ENCODE assay signal across 1 cellular context in the genomic region with DNA sequence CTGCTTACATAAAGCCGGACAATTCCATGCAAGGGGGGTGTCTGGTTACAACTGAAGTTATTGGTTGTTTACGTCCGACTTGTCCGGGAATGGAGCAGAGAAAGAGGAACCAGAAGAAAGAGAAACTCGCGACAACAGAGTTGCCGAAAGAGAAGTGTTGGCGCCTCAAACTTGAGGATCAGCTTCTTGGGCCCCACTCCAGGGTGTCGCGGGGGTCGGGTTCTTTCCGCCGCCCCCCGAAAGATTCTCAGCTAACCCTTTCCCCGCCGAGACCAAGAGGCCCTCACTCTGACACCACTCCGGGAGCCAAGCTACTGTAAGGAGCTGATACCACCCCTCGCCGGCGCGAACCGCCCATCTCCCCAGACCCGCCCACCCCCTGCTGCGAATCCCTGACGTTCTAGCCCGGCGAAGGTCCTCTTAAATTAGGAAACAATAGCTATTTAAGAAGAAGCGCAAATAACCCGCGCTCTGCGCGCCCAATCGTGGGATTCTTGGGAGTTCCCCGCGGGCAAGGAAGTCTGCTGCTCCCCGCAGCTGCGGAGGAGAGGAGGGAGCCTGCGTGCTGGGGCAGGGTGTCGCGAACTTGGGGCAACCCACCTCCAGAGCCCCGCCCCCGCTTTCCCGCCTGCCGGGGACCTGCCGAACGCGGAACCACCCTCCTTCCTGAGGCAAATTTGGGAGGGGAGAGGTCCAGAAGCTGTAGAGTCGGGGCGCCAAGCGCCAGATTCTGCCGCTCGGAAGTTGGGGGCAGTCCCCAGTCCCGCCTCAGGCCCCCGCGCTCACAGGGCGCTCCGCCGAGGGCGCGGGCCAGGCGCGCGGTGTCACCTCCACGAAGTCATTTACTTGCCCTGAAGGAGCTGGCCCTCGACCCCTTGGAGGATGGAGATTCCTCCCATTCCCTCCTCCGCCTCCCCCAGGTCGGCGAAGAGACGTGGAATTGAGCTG.
A peak's percentile ranks its signal among the peaks of the same experiment; 100 is the strongest.
TF ChIP-seq lines count a peak whose summit lies in the region.

No MANE protein-coding gene starts in this region.

TF ChIP-seq in K562, 482 proteins besides CTCF, POLR2A, EP300 and RAD21 (continued from another document and continues in another):
- no peak for TF ChIP-seq HNRNPK (IDR thresholded peaks at IDR 0.05; ENCODE audit: low read depth, low read length, poor library complexity, severe bottlenecking)
- peak; percentile 85 for TF ChIP-seq LCOR (CRISPR knock-in tag; IDR thresholded peaks at IDR 0.05)
- no peak; the same call in 1 of the 2 replicates for TF ChIP-seq SMARCE1 (IDR thresholded peaks at IDR 0.05)
- no peak for TF ChIP-seq PRPF4 (IDR thresholded peaks at IDR 0.05; ENCODE audit: insufficient read depth, low read depth, low read length, poor library complexity, severe bottlenecking)
- TF ChIP-seq, protein P1, sequence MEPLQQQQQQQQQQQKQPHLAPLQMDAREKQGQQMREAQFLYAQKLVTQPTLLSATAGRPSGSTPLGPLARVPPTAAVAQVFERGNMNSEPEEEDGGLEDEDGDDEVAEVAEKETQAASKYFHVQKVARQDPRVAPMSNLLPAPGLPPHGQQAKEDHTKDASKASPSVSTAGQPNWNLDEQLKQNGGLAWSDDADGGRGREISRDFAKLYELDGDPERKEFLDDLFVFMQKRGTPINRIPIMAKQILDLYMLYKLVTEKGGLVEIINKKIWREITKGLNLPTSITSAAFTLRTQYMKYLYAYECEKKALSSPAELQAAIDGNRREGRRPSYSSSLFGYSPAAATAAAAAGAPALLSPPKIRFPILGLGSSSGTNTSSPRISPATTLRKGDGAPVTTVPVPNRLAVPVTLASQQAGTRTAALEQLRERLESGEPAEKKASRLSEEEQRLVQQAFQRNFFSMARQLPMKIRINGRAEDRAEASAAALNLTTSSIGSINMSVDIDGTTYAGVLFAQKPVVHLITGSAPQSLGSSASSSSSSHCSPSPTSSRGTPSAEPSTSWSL (CRISPR knock-in tag; IDR thresholded peaks at IDR 0.05; ENCODE audit: borderline replicate concordance), result no peak
- peak; percentile 34; the same call in 1 of the 2 replicates for TF ChIP-seq FOXM1 (IDR thresholded peaks at IDR 0.05; ENCODE audit: low read depth)
- TF ChIP-seq FOXM1 (CRISPR knock-in tag; IDR thresholded peaks at IDR 0.05; ENCODE audit: low read depth), result no peak; the same call in 1 of the 2 replicates
- TF ChIP-seq HNRNPUL1 (IDR thresholded peaks at IDR 0.05; ENCODE audit: low read length), result no peak
- TF ChIP-seq ZNF174 (CRISPR knock-in tag; IDR thresholded peaks at IDR 0.05), result no peak
- TF ChIP-seq FIP1L1 (IDR thresholded peaks at IDR 0.05; ENCODE audit: low read depth, low read length, poor library complexity, severe bottlenecking), result peak; percentile 24
- no peak for TF ChIP-seq CHD1 (IDR thresholded peaks at IDR 0.05; ENCODE audit: low read length)
- TF ChIP-seq, protein P2, sequence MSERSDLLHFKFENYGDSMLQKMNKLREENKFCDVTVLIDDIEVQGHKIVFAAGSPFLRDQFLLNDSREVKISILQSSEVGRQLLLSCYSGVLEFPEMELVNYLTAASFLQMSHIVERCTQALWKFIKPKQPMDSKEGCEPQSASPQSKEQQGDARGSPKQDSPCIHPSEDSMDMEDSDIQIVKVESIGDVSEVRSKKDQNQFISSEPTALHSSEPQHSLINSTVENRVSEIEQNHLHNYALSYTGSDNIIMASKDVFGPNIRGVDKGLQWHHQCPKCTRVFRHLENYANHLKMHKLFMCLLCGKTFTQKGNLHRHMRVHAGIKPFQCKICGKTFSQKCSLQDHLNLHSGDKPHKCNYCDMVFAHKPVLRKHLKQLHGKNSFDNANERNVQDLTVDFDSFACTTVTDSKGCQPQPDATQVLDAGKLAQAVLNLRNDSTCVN (CRISPR knock-in tag; IDR thresholded peaks at IDR 0.05), result no peak
- TF ChIP-seq SETDB1 (IDR thresholded peaks at IDR 0.05; ENCODE audit: low read length), result no peak
- TF ChIP-seq TFAM (CRISPR knock-in tag; conservative IDR thresholded peaks at IDR 0.05), result no peak
- no peak for TF ChIP-seq ZNF830 (CRISPR knock-in tag; IDR thresholded peaks at IDR 0.05)
- TF ChIP-seq PHF20 (IDR thresholded peaks at IDR 0.05; ENCODE audit: partially characterized antibody), result peak; percentile 41
- TF ChIP-seq SOX6 (IDR thresholded peaks at IDR 0.05), result 0 out of 2 replicates have a peak, but pooled peaks have one; percentile 8
- TF ChIP-seq KAT8 (IDR thresholded peaks at IDR 0.05; ENCODE audit: low read depth), result no peak
- no peak for TF ChIP-seq MIER1 (IDR thresholded peaks at IDR 0.05; ENCODE audit: low read depth)
- TF ChIP-seq HDAC3 (IDR thresholded peaks at IDR 0.05; ENCODE audit: borderline replicate concordance, partially characterized antibody), result no peak
- TF ChIP-seq MCM3 (IDR thresholded peaks at IDR 0.05), result no peak
- no peak for TF ChIP-seq ZNF778 (CRISPR knock-in tag; IDR thresholded peaks at IDR 0.05)
- TF ChIP-seq ZNF197 (CRISPR knock-in tag; IDR thresholded peaks at IDR 0.05; ENCODE audit: low read depth), result no peak
- TF ChIP-seq, protein P3, sequence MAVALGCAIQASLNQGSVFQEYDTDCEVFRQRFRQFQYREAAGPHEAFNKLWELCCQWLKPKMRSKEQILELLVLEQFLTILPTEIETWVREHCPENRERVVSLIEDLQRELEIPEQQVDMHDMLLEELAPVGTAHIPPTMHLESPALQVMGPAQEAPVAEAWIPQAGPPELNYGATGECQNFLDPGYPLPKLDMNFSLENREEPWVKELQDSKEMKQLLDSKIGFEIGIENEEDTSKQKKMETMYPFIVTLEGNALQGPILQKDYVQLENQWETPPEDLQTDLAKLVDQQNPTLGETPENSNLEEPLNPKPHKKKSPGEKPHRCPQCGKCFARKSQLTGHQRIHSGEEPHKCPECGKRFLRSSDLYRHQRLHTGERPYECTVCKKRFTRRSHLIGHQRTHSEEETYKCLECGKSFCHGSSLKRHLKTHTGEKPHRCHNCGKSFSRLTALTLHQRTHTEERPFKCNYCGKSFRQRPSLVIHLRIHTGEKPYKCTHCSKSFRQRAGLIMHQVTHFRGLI (CRISPR knock-in tag; IDR thresholded peaks at IDR 0.05), result no peak
- TF ChIP-seq, protein P4, sequence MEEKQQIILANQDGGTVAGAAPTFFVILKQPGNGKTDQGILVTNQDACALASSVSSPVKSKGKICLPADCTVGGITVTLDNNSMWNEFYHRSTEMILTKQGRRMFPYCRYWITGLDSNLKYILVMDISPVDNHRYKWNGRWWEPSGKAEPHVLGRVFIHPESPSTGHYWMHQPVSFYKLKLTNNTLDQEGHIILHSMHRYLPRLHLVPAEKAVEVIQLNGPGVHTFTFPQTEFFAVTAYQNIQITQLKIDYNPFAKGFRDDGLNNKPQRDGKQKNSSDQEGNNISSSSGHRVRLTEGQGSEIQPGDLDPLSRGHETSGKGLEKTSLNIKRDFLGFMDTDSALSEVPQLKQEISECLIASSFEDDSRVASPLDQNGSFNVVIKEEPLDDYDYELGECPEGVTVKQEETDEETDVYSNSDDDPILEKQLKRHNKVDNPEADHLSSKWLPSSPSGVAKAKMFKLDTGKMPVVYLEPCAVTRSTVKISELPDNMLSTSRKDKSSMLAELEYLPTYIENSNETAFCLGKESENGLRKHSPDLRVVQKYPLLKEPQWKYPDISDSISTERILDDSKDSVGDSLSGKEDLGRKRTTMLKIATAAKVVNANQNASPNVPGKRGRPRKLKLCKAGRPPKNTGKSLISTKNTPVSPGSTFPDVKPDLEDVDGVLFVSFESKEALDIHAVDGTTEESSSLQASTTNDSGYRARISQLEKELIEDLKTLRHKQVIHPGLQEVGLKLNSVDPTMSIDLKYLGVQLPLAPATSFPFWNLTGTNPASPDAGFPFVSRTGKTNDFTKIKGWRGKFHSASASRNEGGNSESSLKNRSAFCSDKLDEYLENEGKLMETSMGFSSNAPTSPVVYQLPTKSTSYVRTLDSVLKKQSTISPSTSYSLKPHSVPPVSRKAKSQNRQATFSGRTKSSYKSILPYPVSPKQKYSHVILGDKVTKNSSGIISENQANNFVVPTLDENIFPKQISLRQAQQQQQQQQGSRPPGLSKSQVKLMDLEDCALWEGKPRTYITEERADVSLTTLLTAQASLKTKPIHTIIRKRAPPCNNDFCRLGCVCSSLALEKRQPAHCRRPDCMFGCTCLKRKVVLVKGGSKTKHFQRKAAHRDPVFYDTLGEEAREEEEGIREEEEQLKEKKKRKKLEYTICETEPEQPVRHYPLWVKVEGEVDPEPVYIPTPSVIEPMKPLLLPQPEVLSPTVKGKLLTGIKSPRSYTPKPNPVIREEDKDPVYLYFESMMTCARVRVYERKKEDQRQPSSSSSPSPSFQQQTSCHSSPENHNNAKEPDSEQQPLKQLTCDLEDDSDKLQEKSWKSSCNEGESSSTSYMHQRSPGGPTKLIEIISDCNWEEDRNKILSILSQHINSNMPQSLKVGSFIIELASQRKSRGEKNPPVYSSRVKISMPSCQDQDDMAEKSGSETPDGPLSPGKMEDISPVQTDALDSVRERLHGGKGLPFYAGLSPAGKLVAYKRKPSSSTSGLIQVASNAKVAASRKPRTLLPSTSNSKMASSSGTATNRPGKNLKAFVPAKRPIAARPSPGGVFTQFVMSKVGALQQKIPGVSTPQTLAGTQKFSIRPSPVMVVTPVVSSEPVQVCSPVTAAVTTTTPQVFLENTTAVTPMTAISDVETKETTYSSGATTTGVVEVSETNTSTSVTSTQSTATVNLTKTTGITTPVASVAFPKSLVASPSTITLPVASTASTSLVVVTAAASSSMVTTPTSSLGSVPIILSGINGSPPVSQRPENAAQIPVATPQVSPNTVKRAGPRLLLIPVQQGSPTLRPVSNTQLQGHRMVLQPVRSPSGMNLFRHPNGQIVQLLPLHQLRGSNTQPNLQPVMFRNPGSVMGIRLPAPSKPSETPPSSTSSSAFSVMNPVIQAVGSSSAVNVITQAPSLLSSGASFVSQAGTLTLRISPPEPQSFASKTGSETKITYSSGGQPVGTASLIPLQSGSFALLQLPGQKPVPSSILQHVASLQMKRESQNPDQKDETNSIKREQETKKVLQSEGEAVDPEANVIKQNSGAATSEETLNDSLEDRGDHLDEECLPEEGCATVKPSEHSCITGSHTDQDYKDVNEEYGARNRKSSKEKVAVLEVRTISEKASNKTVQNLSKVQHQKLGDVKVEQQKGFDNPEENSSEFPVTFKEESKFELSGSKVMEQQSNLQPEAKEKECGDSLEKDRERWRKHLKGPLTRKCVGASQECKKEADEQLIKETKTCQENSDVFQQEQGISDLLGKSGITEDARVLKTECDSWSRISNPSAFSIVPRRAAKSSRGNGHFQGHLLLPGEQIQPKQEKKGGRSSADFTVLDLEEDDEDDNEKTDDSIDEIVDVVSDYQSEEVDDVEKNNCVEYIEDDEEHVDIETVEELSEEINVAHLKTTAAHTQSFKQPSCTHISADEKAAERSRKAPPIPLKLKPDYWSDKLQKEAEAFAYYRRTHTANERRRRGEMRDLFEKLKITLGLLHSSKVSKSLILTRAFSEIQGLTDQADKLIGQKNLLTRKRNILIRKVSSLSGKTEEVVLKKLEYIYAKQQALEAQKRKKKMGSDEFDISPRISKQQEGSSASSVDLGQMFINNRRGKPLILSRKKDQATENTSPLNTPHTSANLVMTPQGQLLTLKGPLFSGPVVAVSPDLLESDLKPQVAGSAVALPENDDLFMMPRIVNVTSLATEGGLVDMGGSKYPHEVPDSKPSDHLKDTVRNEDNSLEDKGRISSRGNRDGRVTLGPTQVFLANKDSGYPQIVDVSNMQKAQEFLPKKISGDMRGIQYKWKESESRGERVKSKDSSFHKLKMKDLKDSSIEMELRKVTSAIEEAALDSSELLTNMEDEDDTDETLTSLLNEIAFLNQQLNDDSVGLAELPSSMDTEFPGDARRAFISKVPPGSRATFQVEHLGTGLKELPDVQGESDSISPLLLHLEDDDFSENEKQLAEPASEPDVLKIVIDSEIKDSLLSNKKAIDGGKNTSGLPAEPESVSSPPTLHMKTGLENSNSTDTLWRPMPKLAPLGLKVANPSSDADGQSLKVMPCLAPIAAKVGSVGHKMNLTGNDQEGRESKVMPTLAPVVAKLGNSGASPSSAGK (IDR thresholded peaks at IDR 0.05), result peak; percentile 97
- no peak for TF ChIP-seq CEBPG (CRISPR knock-in tag; IDR thresholded peaks at IDR 0.05)
- TF ChIP-seq CEBPG (tag; conservative IDR thresholded peaks at IDR 0.05 in 1 of 2, IDR thresholded peaks at IDR 0.05 in 1 of 2), result no peak
- peak; percentile 33; the same call in 1 of the 2 replicates for TF ChIP-seq RNF2 (IDR thresholded peaks at IDR 0.05)
- no peak for TF ChIP-seq YBX1 (IDR thresholded peaks at IDR 0.05)
- TF ChIP-seq, protein P5, sequence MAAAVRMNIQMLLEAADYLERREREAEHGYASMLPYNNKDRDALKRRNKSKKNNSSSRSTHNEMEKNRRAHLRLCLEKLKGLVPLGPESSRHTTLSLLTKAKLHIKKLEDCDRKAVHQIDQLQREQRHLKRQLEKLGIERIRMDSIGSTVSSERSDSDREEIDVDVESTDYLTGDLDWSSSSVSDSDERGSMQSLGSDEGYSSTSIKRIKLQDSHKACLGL (CRISPR knock-in tag; IDR thresholded peaks at IDR 0.05; ENCODE audit: borderline replicate concordance, poor library complexity, severe bottlenecking), result no peak
- TF ChIP-seq, protein P6, sequence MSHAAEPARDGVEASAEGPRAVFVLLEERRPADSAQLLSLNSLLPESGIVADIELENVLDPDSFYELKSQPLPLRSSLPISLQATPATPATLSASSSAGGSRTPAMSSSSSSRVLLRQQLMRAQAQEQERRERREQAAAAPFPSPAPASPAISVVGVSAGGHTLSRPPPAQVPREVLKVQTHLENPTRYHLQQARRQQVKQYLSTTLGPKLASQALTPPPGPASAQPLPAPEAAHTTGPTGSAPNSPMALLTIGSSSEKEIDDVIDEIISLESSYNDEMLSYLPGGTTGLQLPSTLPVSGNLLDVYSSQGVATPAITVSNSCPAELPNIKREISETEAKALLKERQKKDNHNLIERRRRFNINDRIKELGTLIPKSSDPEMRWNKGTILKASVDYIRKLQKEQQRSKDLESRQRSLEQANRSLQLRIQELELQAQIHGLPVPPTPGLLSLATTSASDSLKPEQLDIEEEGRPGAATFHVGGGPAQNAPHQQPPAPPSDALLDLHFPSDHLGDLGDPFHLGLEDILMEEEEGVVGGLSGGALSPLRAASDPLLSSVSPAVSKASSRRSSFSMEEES (CRISPR knock-in tag; IDR thresholded peaks at IDR 0.05), result no peak
- peak; percentile 20; the same call in 1 of the 2 replicates for TF ChIP-seq TOE1 (IDR thresholded peaks at IDR 0.05; ENCODE audit: borderline replicate concordance)
- TF ChIP-seq TOE1 (CRISPR knock-in tag; IDR thresholded peaks at IDR 0.05; ENCODE audit: borderline replicate concordance, low read depth), result no peak
- TF ChIP-seq DIDO1 (tag; IDR thresholded peaks at IDR 0.05; ENCODE audit: low read depth), result no peak
- no peak; a peak in 1 of 4 replicates for TF ChIP-seq ARNT (IDR thresholded peaks at IDR 0.05)
- TF ChIP-seq KDM2B (CRISPR knock-in tag; IDR thresholded peaks at IDR 0.05), result peak; percentile 67; the same call in 1 of the 2 replicates
- no peak for TF ChIP-seq MCM2 (IDR thresholded peaks at IDR 0.05; ENCODE audit: low read depth)
- TF ChIP-seq ZBTB17 (CRISPR knock-in tag; IDR thresholded peaks at IDR 0.05), result no peak
- peak; percentile 72 for TF ChIP-seq ZFX (CRISPR knock-in tag; IDR thresholded peaks at IDR 0.05)
- TF ChIP-seq ELF4 (CRISPR knock-in tag; IDR thresholded peaks at IDR 0.05), result no peak
- TF ChIP-seq, protein P7, sequence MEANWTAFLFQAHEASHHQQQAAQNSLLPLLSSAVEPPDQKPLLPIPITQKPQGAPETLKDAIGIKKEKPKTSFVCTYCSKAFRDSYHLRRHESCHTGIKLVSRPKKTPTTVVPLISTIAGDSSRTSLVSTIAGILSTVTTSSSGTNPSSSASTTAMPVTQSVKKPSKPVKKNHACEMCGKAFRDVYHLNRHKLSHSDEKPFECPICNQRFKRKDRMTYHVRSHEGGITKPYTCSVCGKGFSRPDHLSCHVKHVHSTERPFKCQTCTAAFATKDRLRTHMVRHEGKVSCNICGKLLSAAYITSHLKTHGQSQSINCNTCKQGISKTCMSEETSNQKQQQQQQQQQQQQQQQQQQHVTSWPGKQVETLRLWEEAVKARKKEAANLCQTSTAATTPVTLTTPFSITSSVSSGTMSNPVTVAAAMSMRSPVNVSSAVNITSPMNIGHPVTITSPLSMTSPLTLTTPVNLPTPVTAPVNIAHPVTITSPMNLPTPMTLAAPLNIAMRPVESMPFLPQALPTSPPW (CRISPR knock-in tag; IDR thresholded peaks at IDR 0.05), result peak; percentile 38
- TF ChIP-seq BRD4 (IDR thresholded peaks at IDR 0.05), result no peak
- no peak for TF ChIP-seq ARID2 (IDR thresholded peaks at IDR 0.05)
